Comparison of ENCODE assay signal across 24 cellular contexts in genomic region chr1:68279846-68280245, GRCh38. TPM values are rescaled to one million over a fixed set of nuclear protein-coding genes. Genes with fewer than 3 reads are reported as not detected.
DNase-seq lines count a peak whose midpoint lies in the region; ATAC-seq, FAIRE-seq and TF ChIP-seq lines count a peak whose summit lies in the region.
"Had no signal": no experiment of that assay in that cellular context is flagged by ENCODE, and none has a peak within 500 bp of the region (broad histone marks: within the 10 kb centered on the region; RNA-seq: fewer than 3 reads in every experiment).

No MANE protein-coding gene starts in this region.

- no peak for FAIRE-seq in D721Med (lab: Jason Lieb, UNC)
- FAIRE-seq: A549, G401.6, GM12892 had no signal

- H3K18ac ChIP-seq in mesendoderm (ENCODE audit: low read length), result peak overlapping the region; percentile 95
- no peak overlapping the region for H3K18ac ChIP-seq in trophoblast cell (ENCODE audit: low read length)

- no peak overlapping the region for H2BK12ac ChIP-seq in trophoblast cell (ENCODE audit: low read length)

- no peaks in the 10 kb centered on the region for H3K9me2 ChIP-seq in HCT116 (ENCODE audit: insufficient read depth)

- no peak overlapping the region for H2BK15ac ChIP-seq in mesendoderm (replicated peaks; ENCODE audit: low read depth)

- peak overlapping the region; percentile 65 for H2BK5ac ChIP-seq in mesendoderm (ENCODE audit: low read length)
- no peak overlapping the region for H2BK5ac ChIP-seq in trophoblast cell (ENCODE audit: low read depth, low read length, poor library complexity)

- H4K5ac ChIP-seq in mesendoderm (ENCODE audit: low read length), result no peak overlapping the region

- H3K79me2 ChIP-seq in HCT116 (ENCODE audit: insufficient read depth, low read length) (no peaks in the 10 kb centered on the region), mesendoderm (ENCODE audit: control insufficient read depth, insufficient read depth, low read length) (no peaks in the 10 kb centered on the region), trophoblast cell (ENCODE audit: control insufficient read depth, insufficient read depth, low read length, poor library complexity) (no peaks in the 10 kb centered on the region)

- no peak overlapping the region for H4K91ac ChIP-seq in trophoblast cell (ENCODE audit: low read depth, low read length)

- H3K27me3 ChIP-seq in HCT116 (ENCODE audit: insufficient read depth, low read length), result no peaks in the 10 kb centered on the region
- no peaks in the 10 kb centered on the region for H3K27me3 ChIP-seq in mesendoderm (ENCODE audit: insufficient read depth, low read length, poor library complexity)
- no peaks in the 10 kb centered on the region for H3K27me3 ChIP-seq in trophoblast cell (ENCODE audit: insufficient read depth, low read length)
- no peaks in the 10 kb centered on the region for H3K27me3 ChIP-seq in BE2C
- H3K27me3 ChIP-seq: BLaER1 had no signal

- no peaks in the 10 kb centered on the region for H4K20me1 ChIP-seq in HCT116 (ENCODE audit: insufficient read depth)
- H4K20me1 ChIP-seq: BLaER1 had no signal

- peak overlapping the region; percentile 78 for H2BK120ac ChIP-seq in mesendoderm (ENCODE audit: low read depth, low read length)
- peak overlapping the region; percentile 27 for H2BK120ac ChIP-seq in trophoblast cell (ENCODE audit: insufficient read depth, low read length, poor library complexity)

- H2AK5ac ChIP-seq in mesendoderm (ENCODE audit: low read length), result peak overlapping the region; percentile 27
- H2AK5ac ChIP-seq in trophoblast cell (ENCODE audit: low read length), result no peak overlapping the region

- H3K4me1 ChIP-seq in HCT116 (ENCODE audit: control insufficient read depth in 1 of 2, insufficient read depth in 2 of 2, low read length in 2 of 2) (no peaks in the 10 kb centered on the region), mesendoderm (ENCODE audit: control insufficient read depth, low read depth, low read length) (peaks cover 30% of the 10 kb centered on the region), trophoblast cell (ENCODE audit: control insufficient read depth in 1 of 2, insufficient read depth in 2 of 2, low read length in 2 of 2) (peaks cover 4 to 11% of the 10 kb centered on the region in 2 experiments), BE2C (no peaks in the 10 kb centered on the region)
- H3K4me1 ChIP-seq: A549, BLaER1 had no signal

- H3K23ac ChIP-seq in mesendoderm (ENCODE audit: low read length), result no peak overlapping the region
- no peak overlapping the region for H3K23ac ChIP-seq in trophoblast cell (ENCODE audit: low read length)

- CTCF ChIA-PET in HCT116 (lab: Charles Lee), result no interaction called here

- H3K14ac ChIP-seq in trophoblast cell (ENCODE audit: low read length), result no peak overlapping the region

- RAD21 ChIA-PET in HCT116 (lab: Charles Lee; ENCODE audit: low non-redundant PET in 1 of 2, low total read pairs in 2 of 2, uncharacterized antibody in 2 of 2, unreplicated experiment in 2 of 2), result no interaction called here

- H3K9ac ChIP-seq in HCT116 (ENCODE audit: low read length), result no peak overlapping the region
- no peak overlapping the region for H3K9ac ChIP-seq in mesendoderm (ENCODE audit: low read length)
- H3K9ac ChIP-seq in trophoblast cell (ENCODE audit: low read length), result no peak overlapping the region
- H3K9ac ChIP-seq: BLaER1 had no signal

- no CpG with 5 or more reads among the region's 2 CpGs for WGBS in mesendoderm (ENCODE audit: extremely low coverage, insufficient coverage, low lambda C conversion rate)
- WGBS in trophoblast cell (ENCODE audit: extremely low coverage, insufficient coverage, insufficient read length), result no CpG with 5 or more reads among the region's 2 CpGs

- BruUV-seq in HCT116 (replicated peaks; lab: Mats Ljungman, UMichigan), result no TSS peak

- H4K8ac ChIP-seq in mesendoderm (ENCODE audit: low read depth, low read length) (no peak overlapping the region), trophoblast cell (ENCODE audit: low read depth, low read length) (no peak overlapping the region)

- H3K36me3 ChIP-seq in HCT116 (ENCODE audit: control insufficient read depth in 1 of 2, insufficient read depth in 2 of 2, low read length in 2 of 2) (no peaks in the 10 kb centered on the region), mesendoderm (ENCODE audit: control insufficient read depth, insufficient read depth, low read length) (no peaks in the 10 kb centered on the region), trophoblast cell (ENCODE audit: control insufficient read depth in 1 of 2, insufficient read depth in 2 of 2, low read length in 2 of 2) (no peaks in the 10 kb centered on the region), BE2C (no peaks in the 10 kb centered on the region)
- H3K36me3 ChIP-seq: BLaER1 had no signal

- peak overlapping the region; percentile 47 for H2AFZ ChIP-seq in HCT116 (ENCODE audit: low read depth, low read length, poor library complexity, severe bottlenecking)
- no peak overlapping the region for H2AFZ ChIP-seq in trophoblast cell (ENCODE audit: insufficient read depth, low read length, poor library complexity)
- H2AFZ ChIP-seq: GM23338 had no signal

- no peak for TF ChIP-seq POLR2A in HCT116 (IDR thresholded peaks at IDR 0.05; ENCODE audit: borderline replicate concordance, extremely low read depth, insufficient read depth, insufficient read length)

- no peak overlapping the region for H3K27ac ChIP-seq in HCT116 (ENCODE audit: low read depth, low read length)
- no peak overlapping the region for H3K27ac ChIP-seq in mesendoderm (ENCODE audit: low read depth, low read length)
- peak overlapping the region; percentile 58 for H3K27ac ChIP-seq in trophoblast cell (ENCODE audit: low read depth, low read length)
- H3K27ac ChIP-seq: A549, BLaER1, C4-2B had no signal

- no peak overlapping the region for H3K4me2 ChIP-seq in HCT116 (ENCODE audit: low read length)
- H3K4me2 ChIP-seq in mesendoderm (ENCODE audit: low read length), result no peak overlapping the region
- H3K4me2 ChIP-seq in trophoblast cell (ENCODE audit: low read length), result no peak overlapping the region
- H3K4me2 ChIP-seq: A549, BLaER1, GM23338 had no signal

- intact Hi-C loops in HCT116 (cut with micrococcal nuclease), result no loop called here

- in situ Hi-C loops in G401 (cut with HindIII; ENCODE audit: low sequenced_read_pairs), result no loop called here

- H3K79me1 ChIP-seq in mesendoderm (ENCODE audit: low read length), result no peaks in the 10 kb centered on the region
- peaks cover 4% of the 10 kb centered on the region for H3K79me1 ChIP-seq in trophoblast cell (ENCODE audit: low read length)

- no peak for TF ChIP-seq CTCF in HCT116 (IDR thresholded peaks at IDR 0.05 in 2 of 3, conservative IDR thresholded peaks at IDR 0.05 in 1 of 3; ENCODE audit: borderline replicate concordance in 1 of 3, insufficient read depth in 1 of 3, low read depth in 2 of 3, low read length in 2 of 3)
- no peak for TF ChIP-seq CTCF in D721Med (IDR thresholded peaks at IDR 0.05; ENCODE audit: insufficient read depth, missing control alignments)
- no peak for TF ChIP-seq CTCF in BE2C (IDR thresholded peaks at IDR 0.05; ENCODE audit: low read depth, low read length)

- POLR2A ChIA-PET in HCT116 (lab: Charles Lee), result no interaction called here

- no peak for TF ChIP-seq RAD21 in HCT116 (IDR thresholded peaks at IDR 0.05; ENCODE audit: low read depth)

- H3K4me3 ChIP-seq in HCT116 (replicated peaks in 1 of 2; ENCODE audit: low read depth in 1 of 2, low read length in 2 of 2) (no peak overlapping the region), mesendoderm (ENCODE audit: low read length) (no peak overlapping the region), trophoblast cell (ENCODE audit: low read depth, low read length) (no peak overlapping the region), BE2C (ENCODE audit: low read depth, low read length) (no peak overlapping the region)
- H3K4me3 ChIP-seq: A549, BLaER1, GM23338 had no signal

- H3K4ac ChIP-seq in mesendoderm (ENCODE audit: low read depth, low read length), result peak overlapping the region; percentile 68
- no peak overlapping the region for H3K4ac ChIP-seq in trophoblast cell (ENCODE audit: low read depth, low read length)

- H3K56ac ChIP-seq in mesendoderm (ENCODE audit: low read length), result peak overlapping the region; percentile 37

- no peak overlapping the region for H4K12ac ChIP-seq in trophoblast cell (ENCODE audit: low read depth, low read length)

- DNase-seq in HCT116 (ENCODE audit: low read depth, low spot score), result no peak
- peak; percentile 74 for DNase-seq in islet precursor cell
- peak; percentile 35 for DNase-seq in mesendoderm
- DNase-seq in trophoblast cell, result peak in 1 of 2 donors; percentile 18
- no peak for DNase-seq in G401 (ENCODE audit: low spot score)
- DNase-seq in D721Med (ENCODE audit: insufficient read length, low spot score), result no peak
- no peak for DNase-seq in BE2C
- DNase-seq: 8988T; ACHN; Caco-2; CD4-positive, CD25-positive, alpha-beta regulatory T cell; CD8-positive, alpha-beta T cell; DMS 273 treated with DMSO at 0.1 percent for 48 hours; DMS79; EL; H9; HFFc6 had no signal

- ATAC-seq in HCT116, result no peak
- no peak for ATAC-seq in HG02885 (IDR thresholded peaks at IDR 0.05; ENCODE audit: poor library complexity, unreplicated experiment)
- ATAC-seq: A549; CD8-positive, alpha-beta T cell; GM23338 had no signal

- H3K9me3 ChIP-seq in HCT116 (ENCODE audit: control insufficient read depth in 1 of 2, insufficient read depth in 1 of 2, low read depth in 1 of 2, low read length in 2 of 2) (no peaks in the 10 kb centered on the region), trophoblast cell (ENCODE audit: insufficient read depth, low read depth, low read length) (no peaks in the 10 kb centered on the region), BE2C (no peaks in the 10 kb centered on the region)
- H3K9me3 ChIP-seq: A549, BLaER1, Caco-2 had no signal

TF ChIP-seq in HCT116, 20 proteins besides CTCF, POLR2A, EP300 and RAD21 (continues in another document):
- TF ChIP-seq, protein P1, sequence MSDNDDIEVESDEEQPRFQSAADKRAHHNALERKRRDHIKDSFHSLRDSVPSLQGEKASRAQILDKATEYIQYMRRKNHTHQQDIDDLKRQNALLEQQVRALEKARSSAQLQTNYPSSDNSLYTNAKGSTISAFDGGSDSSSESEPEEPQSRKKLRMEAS (IDR thresholded peaks at IDR 0.05), result no peak
- TF ChIP-seq SP1 (IDR thresholded peaks at IDR 0.05; ENCODE audit: low read depth) (no peak), EGR1 (IDR thresholded peaks at IDR 0.05; ENCODE audit: low read depth) (no peak), EZH2phosphoT487 (IDR thresholded peaks at IDR 0.05; ENCODE audit: borderline replicate concordance) (no peak), SIN3A (IDR thresholded peaks at IDR 0.05; ENCODE audit: low read depth) (no peak), SRF (IDR thresholded peaks at IDR 0.05; ENCODE audit: low read depth) (no peak)
- TF ChIP-seq, protein P2, sequence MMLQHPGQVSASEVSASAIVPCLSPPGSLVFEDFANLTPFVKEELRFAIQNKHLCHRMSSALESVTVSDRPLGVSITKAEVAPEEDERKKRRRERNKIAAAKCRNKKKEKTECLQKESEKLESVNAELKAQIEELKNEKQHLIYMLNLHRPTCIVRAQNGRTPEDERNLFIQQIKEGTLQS (IDR thresholded peaks at IDR 0.05), result no peak

RNA-seq across cellular contexts. Expression of gene WLS, which starts 47.5 kb away (rescaled TPM):
- total RNA-seq in HCT116 (2021; ENCODE audit: unreplicated experiment), result 38.0 TPM
- polyA plus RNA-seq in HCT116 (2012), result 33.8 and 41.7 TPM in 2 replicates
- 136 TPM for polyA plus RNA-seq in mesendoderm (2013, experiment 1 of 2)
- polyA plus RNA-seq in mesendoderm (2013, experiment 2 of 2), result 138 TPM
- polyA plus RNA-seq in trophoblast cell (2013), result 633 and 667 TPM in 2 replicates
- total RNA-seq in G401 (2014; rRNA removed; shearing (Covaris generic)), result 280 and 326 TPM in 2 replicates
- polyA plus RNA-seq in BE2C (2012; ENCODE audit: insufficient read depth, insufficient read length, low read depth), result 23.2 TPM
- total RNA-seq: CD4-positive, CD25-positive, alpha-beta regulatory T cell; CD8-positive, alpha-beta T cell had no signal
- polyA plus RNA-seq: CD4-positive, CD25-positive, alpha-beta regulatory T cell had no signal

Comparison
In these comparisons a context has a peak if more than half of its experiments do, and no peak if none do; other contexts are left out.
1. DNase-seq: peak in islet precursor cell (single experiment) and mesendoderm (single experiment); none in HCT116 (single experiment), G401 (single experiment), D721Med (single experiment) and BE2C (single experiment).